Comparison of ENCODE assay signal across 1 cellular context in genomic region chr22:49276567-49276966, GRCh38.
TF ChIP-seq lines count a peak whose summit lies in the region.

No MANE protein-coding gene starts in this region.

TF ChIP-seq in H1, 55 proteins besides CTCF, POLR2A, EP300 and RAD21 (continued from another document):
- TF ChIP-seq, protein P1, sequence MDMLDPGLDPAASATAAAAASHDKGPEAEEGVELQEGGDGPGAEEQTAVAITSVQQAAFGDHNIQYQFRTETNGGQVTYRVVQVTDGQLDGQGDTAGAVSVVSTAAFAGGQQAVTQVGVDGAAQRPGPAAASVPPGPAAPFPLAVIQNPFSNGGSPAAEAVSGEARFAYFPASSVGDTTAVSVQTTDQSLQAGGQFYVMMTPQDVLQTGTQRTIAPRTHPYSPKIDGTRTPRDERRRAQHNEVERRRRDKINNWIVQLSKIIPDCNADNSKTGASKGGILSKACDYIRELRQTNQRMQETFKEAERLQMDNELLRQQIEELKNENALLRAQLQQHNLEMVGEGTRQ (IDR thresholded peaks at IDR 0.05; ENCODE audit: low read length) = no peak
- TF ChIP-seq NANOG (IDR thresholded peaks at IDR 0.05; ENCODE audit: insufficient read depth, low read depth, low read length, poor library complexity, severe bottlenecking) (no peak), SIN3A (conservative IDR thresholded peaks at IDR 0.05 in 1 of 2, IDR thresholded peaks at IDR 0.05 in 1 of 2; ENCODE audit: low read depth in 1 of 2, low read length in 2 of 2) (no peak), KDM1A (IDR thresholded peaks at IDR 0.05; ENCODE audit: borderline replicate concordance, low read length) (no peak), HDAC2 (IDR thresholded peaks at IDR 0.05; ENCODE audit: borderline replicate concordance in 1 of 2, low read depth in 2 of 2, low read length in 2 of 2) (no peak), RXRA (IDR thresholded peaks at IDR 0.05; ENCODE audit: insufficient read depth, low read depth, low read length) (no peak), TAF1 (IDR thresholded peaks at IDR 0.05; ENCODE audit: low read depth, low read length) (no peak), CREB1 (IDR thresholded peaks at IDR 0.05) (no peak), TBP (IDR thresholded peaks at IDR 0.05; ENCODE audit: low read depth, low read length) (no peak)
TF ChIP-seq in H1: peak in this region for 0.
